In the genomic region with DNA sequence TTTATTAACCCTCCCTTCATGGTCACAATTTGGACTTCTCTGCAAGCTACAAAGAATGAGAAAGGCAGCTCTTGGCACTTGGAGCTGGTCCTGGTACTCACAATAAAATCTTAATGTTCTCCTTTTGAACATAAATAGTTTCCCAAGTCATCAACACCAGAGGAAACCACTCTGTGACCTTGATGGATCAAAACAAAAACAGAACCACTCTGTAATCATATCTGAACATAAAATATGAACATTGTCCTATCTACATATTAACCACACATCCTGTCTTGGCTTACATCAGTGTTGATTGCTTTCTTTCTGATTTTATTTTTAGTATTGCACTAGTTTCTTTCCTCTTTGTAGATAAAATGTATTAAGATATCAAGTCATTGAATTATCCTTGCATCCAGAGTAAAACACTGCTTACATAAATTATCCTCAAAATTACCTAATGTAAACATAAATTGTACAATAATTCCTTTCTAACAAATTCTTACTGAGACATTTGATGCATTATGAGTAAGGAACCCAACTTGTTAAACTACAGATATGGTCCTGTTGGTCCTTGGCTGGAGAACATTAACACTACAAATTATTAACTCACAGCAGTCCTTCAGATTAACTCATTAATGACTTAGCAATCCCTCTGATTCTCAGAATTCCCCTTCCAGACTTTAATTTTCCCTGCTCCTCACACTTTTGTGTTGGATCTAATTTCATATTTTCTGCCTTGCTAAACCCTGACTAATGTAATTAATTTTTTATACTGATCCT, we compare ENCODE assay signal across 21 cellular contexts.
"Had no signal": no experiment of that assay in that cellular context is flagged by ENCODE, and none has a peak within 500 bp of the region (broad histone marks: within the 10 kb centered on the region; RNA-seq: fewer than 3 reads in every experiment).

No MANE protein-coding gene starts in this region.

- H3K27me3 ChIP-seq: esophagus squamous epithelium, foreskin keratinocyte, sigmoid colon, stomach, transverse colon had no signal

- H3K36me3 ChIP-seq: esophagus squamous epithelium, prostate gland, sigmoid colon, stomach, thoracic aorta, transverse colon had no signal

- H3K4me1 ChIP-seq: esophagus squamous epithelium, foreskin keratinocyte, parathyroid adenoma, prostate gland, sigmoid colon, stomach, transverse colon had no signal

- H3K79me2 ChIP-seq: parathyroid adenoma had no signal

- H3K9me3 ChIP-seq: prostate gland, thoracic aorta, transverse colon had no signal

- ATAC-seq: effector memory CD8-positive, alpha-beta T cell; foreskin keratinocyte; left colon; left ventricle myocardium superior had no signal

- DNase-seq: effector memory CD8-positive, alpha-beta T cell; esophagus squamous epithelium; foreskin keratinocyte; head of caudate nucleus; hippocampal formation; left colon; left ventricle myocardium superior; mesendoderm; naive B cell; nephron progenitor cell; sigmoid colon; stimulated activated CD4-positive, alpha-beta T cell treated with anti-CD3 and anti-CD28 coated beads, Interleukin-12 subunit alpha, Interleukin-12 subunit beta, amount 100 ng/mL, for 4 hours; stimulated activated naive CD4-positive, alpha-beta T cell; stomach; substantia nigra; transverse colon had no signal

- H3K27ac ChIP-seq: esophagus squamous epithelium, foreskin keratinocyte, parathyroid adenoma, prostate gland, sigmoid colon, skin epidermis, stomach, thoracic aorta, transverse colon had no signal

- H3K9ac ChIP-seq: parathyroid adenoma had no signal

- H3K4me3 ChIP-seq: esophagus squamous epithelium, lung, prostate gland, sigmoid colon, skin epidermis, stomach, thoracic aorta, transverse colon had no signal

- H2AFZ ChIP-seq: parathyroid adenoma had no signal
